Comparison of ENCODE assay signal across 19 cellular contexts in genomic region chr1:242525769-242526168, GRCh38. TPM values are rescaled to one million over a fixed set of nuclear protein-coding genes. Genes with fewer than 3 reads are reported as not detected.
DNase-seq lines count a peak whose midpoint lies in the region; ATAC-seq and TF ChIP-seq lines count a peak whose summit lies in the region.
"Had no signal": no experiment of that assay in that cellular context is flagged by ENCODE, and none has a peak within 500 bp of the region (broad histone marks: within the 10 kb centered on the region; RNA-seq: fewer than 3 reads in every experiment).

No MANE protein-coding gene starts in this region.

- no peak overlapping the region for H3K27ac Mint-ChIP-seq in natural killer cell treated with Interleukin-12 subunit alpha and Interleukin-12 subunit beta and Interleukin-15 and Interleukin-18, amount 100 ng/mL, for 72 hours
- H3K27ac Mint-ChIP-seq in natural killer cell (no peak overlapping the region), memory B cell (no peak overlapping the region)
- H3K27ac Mint-ChIP-seq in activated T-helper 17 cell treated with anti-CD3 and anti-CD28 coated beads, Interleukin-2, amount 50 U/mL, for 72 hours: no peak overlapping the region
- H3K27ac Mint-ChIP-seq: activated CD4-positive, alpha-beta memory T cell treated with anti-CD3 and anti-CD28 coated beads, Interleukin-2, amount 10 ng/mL, durations not matched to agents 7 days and 5 days; dendritic cell treated with granulocyte-macrophage colony-stimulating factor and Interleukin-4, amounts not matched to agents 40 ng/mL and 50 ng/mL, for 4 days had no signal

- H3K36me3 Mint-ChIP-seq in natural killer cell treated with Interleukin-12 subunit alpha and Interleukin-12 subunit beta and Interleukin-15 and Interleukin-18, amount 100 ng/mL, for 72 hours: no peaks in the 10 kb centered on the region
- H3K36me3 Mint-ChIP-seq in natural killer cell: no peaks in the 10 kb centered on the region
- H3K36me3 Mint-ChIP-seq in activated T-helper 17 cell treated with anti-CD3 and anti-CD28 coated beads, Interleukin-2, amount 50 U/mL, for 72 hours (ENCODE audit: low read depth): peaks cover 6% of the 10 kb centered on the region
- no peaks in the 10 kb centered on the region for H3K36me3 Mint-ChIP-seq in memory B cell

- no peak for ATAC-seq in natural killer cell treated with Interleukin-12 subunit alpha and Interleukin-12 subunit beta and Interleukin-15 and Interleukin-18, amount 100 ng/mL, for 72 hours
- ATAC-seq in natural killer cell (no peak), memory B cell (ENCODE audit: low read depth) (no peak), thoracic aorta (ENCODE audit: insufficient number of reproducible peaks, low FRiP score, low read depth) (no peak), right cardiac atrium (no peak)
- no peak for ATAC-seq in activated T-helper 17 cell treated with anti-CD3 and anti-CD28 coated beads, Interleukin-2, amount 50 U/mL, for 72 hours (replicated peaks)

- H3K4me3 ChIP-seq in thoracic aorta (peak overlapping the region; percentile 77), right cardiac atrium (ENCODE audit: low read length) (no peak overlapping the region)
- H3K4me3 ChIP-seq: MG63 had no signal

- H3K9me3 ChIP-seq in thoracic aorta: no peaks in the 10 kb centered on the region
- no peaks in the 10 kb centered on the region for H3K9me3 ChIP-seq in right cardiac atrium (ENCODE audit: control insufficient read depth, low read length)
- H3K9me3 ChIP-seq: esophagus muscularis mucosa, heart right ventricle, MG63, SJCRH30 had no signal

- no peaks in the 10 kb centered on the region for H3K9me3 Mint-ChIP-seq in natural killer cell treated with Interleukin-12 subunit alpha and Interleukin-12 subunit beta and Interleukin-15 and Interleukin-18, amount 100 ng/mL, for 72 hours
- H3K9me3 Mint-ChIP-seq in natural killer cell (no peaks in the 10 kb centered on the region), memory B cell (peaks cover 1% of the 10 kb centered on the region)
- no peaks in the 10 kb centered on the region for H3K9me3 Mint-ChIP-seq in activated T-helper 17 cell treated with anti-CD3 and anti-CD28 coated beads, Interleukin-2, amount 50 U/mL, for 72 hours
- H3K9me3 Mint-ChIP-seq: activated CD4-positive, alpha-beta memory T cell treated with anti-CD3 and anti-CD28 coated beads, Interleukin-2, amount 10 ng/mL, durations not matched to agents 7 days and 5 days; dendritic cell treated with granulocyte-macrophage colony-stimulating factor and Interleukin-4, amounts not matched to agents 40 ng/mL and 50 ng/mL, for 4 days had no signal

- WGBS in right cardiac atrium: 73% methylated on average over 2 of the region's 2 CpGs

- peaks cover 22 to 54% of the 10 kb centered on the region in 2 donors for H3K27me3 Mint-ChIP-seq in natural killer cell treated with Interleukin-12 subunit alpha and Interleukin-12 subunit beta and Interleukin-15 and Interleukin-18, amount 100 ng/mL, for 72 hours
- H3K27me3 Mint-ChIP-seq in natural killer cell (ENCODE audit: low read depth in 2 of 2): peaks cover 32 to 42% of the 10 kb centered on the region in 2 donors
- peaks cover 45% of the 10 kb centered on the region for H3K27me3 Mint-ChIP-seq in activated T-helper 17 cell treated with anti-CD3 and anti-CD28 coated beads, Interleukin-2, amount 50 U/mL, for 72 hours
- peaks cover 15% of the 10 kb centered on the region for H3K27me3 Mint-ChIP-seq in memory B cell

- H3K27me3 ChIP-seq in thoracic aorta (replicated peaks; ENCODE audit: insufficient read depth): no peaks in the 10 kb centered on the region
- H3K27me3 ChIP-seq in right cardiac atrium (ENCODE audit: control insufficient read depth, insufficient read depth): no peaks in the 10 kb centered on the region

- no peak for TF ChIP-seq CTCF in natural killer cell (IDR thresholded peaks at IDR 0.05)
- TF ChIP-seq CTCF in thoracic aorta (IDR thresholded peaks at IDR 0.05): no peak

- H3K4me1 ChIP-seq in thoracic aorta (ENCODE audit: control insufficient read depth in 1 of 2, low read depth in 2 of 2) (peaks cover 0 to 17% of the 10 kb centered on the region in 2 donors), right cardiac atrium (ENCODE audit: control insufficient read depth, insufficient read depth, low read length) (peaks cover 2% of the 10 kb centered on the region)
- H3K4me1 ChIP-seq: SJCRH30 had no signal

- H3K27ac ChIP-seq in thoracic aorta: peak overlapping the region in 1 of 2 donors; percentile 70
- no peak overlapping the region for H3K27ac ChIP-seq in right cardiac atrium (ENCODE audit: low read length)
- H3K27ac ChIP-seq: esophagus muscularis mucosa, heart right ventricle, SJCRH30 had no signal

- H3K36me3 ChIP-seq in thoracic aorta: no peaks in the 10 kb centered on the region
- H3K36me3 ChIP-seq: esophagus muscularis mucosa, heart right ventricle, MG63, SJCRH30 had no signal

- intact Hi-C loops in natural killer cell (cut with micrococcal nuclease) (no loop called here), right cardiac atrium (cut with DNase I) (no loop called here)

- H3K4me1 Mint-ChIP-seq in natural killer cell treated with Interleukin-12 subunit alpha and Interleukin-12 subunit beta and Interleukin-15 and Interleukin-18, amount 100 ng/mL, for 72 hours (ENCODE audit: low read depth in 2 of 2): peaks cover 0 to 3% of the 10 kb centered on the region in 2 donors
- peaks cover 0 to 4% of the 10 kb centered on the region in 2 donors for H3K4me1 Mint-ChIP-seq in natural killer cell
- H3K4me1 Mint-ChIP-seq in activated T-helper 17 cell treated with anti-CD3 and anti-CD28 coated beads, Interleukin-2, amount 50 U/mL, for 72 hours: no peaks in the 10 kb centered on the region
- H3K4me1 Mint-ChIP-seq in memory B cell: peaks cover 17% of the 10 kb centered on the region

- peak overlapping the region; percentile 42 for H3K4me3 Mint-ChIP-seq in natural killer cell treated with Interleukin-12 subunit alpha and Interleukin-12 subunit beta and Interleukin-15 and Interleukin-18, amount 100 ng/mL, for 72 hours
- H3K4me3 Mint-ChIP-seq in natural killer cell: no peak overlapping the region
- peak overlapping the region; percentile 45 for H3K4me3 Mint-ChIP-seq in activated T-helper 17 cell treated with anti-CD3 and anti-CD28 coated beads, Interleukin-2, amount 50 U/mL, for 72 hours
- H3K4me3 Mint-ChIP-seq in memory B cell: peak overlapping the region; percentile 72
- H3K4me3 Mint-ChIP-seq: dendritic cell treated with granulocyte-macrophage colony-stimulating factor and Interleukin-4, amounts not matched to agents 40 ng/mL and 50 ng/mL, for 4 days had no signal

- no peak for DNase-seq in natural killer cell treated with Interleukin-12 subunit alpha and Interleukin-12 subunit beta and Interleukin-15 and Interleukin-18, amount 100 ng/mL, for 72 hours (ENCODE audit: low spot score)
- DNase-seq in natural killer cell: no peak
- DNase-seq in memory B cell (ENCODE audit: low spot score in 2 of 2): no peak
- DNase-seq in thoracic aorta (ENCODE audit: low spot score): no peak
- no peak for DNase-seq in SW 1271 (lab: John Stamatoyannopoulos, UW)
- no peak for DNase-seq in right cardiac atrium
- no peak for DNase-seq in DMS153 (lab: John Stamatoyannopoulos, UW)
- DNase-seq: activated CD4-positive, alpha-beta memory T cell treated with anti-CD3 and anti-CD28 coated beads, Interleukin-2, amount 10 ng/mL, durations not matched to agents 7 days and 5 days; activated effector memory CD4-positive, alpha-beta T cell treated with Interleukin-2 at 50 U/mL for 16 hours; DMS79 treated with DMSO at 0.1 percent for 48 hours; heart right ventricle; MG63; NCI-H2029 treated with DMSO at 0.1 percent for 48 hours; stimulated activated CD4-positive, alpha-beta T cell treated with anti-CD3 and anti-CD28 coated beads, Interleukin-15, amount 100 ng/mL, for 24 hours had no signal

RNA-seq across cellular contexts. Expression of gene PLD5, which starts 1.3 kb away (rescaled TPM):
- not detected for total RNA-seq in natural killer cell treated with Interleukin-12 subunit alpha and Interleukin-12 subunit beta and Interleukin-15 and Interleukin-18, amount 100 ng/mL, for 72 hours
- total RNA-seq in natural killer cell (not detected), thoracic aorta (10 to 100 TPM; 12.2 to 23.9 TPM), right cardiac atrium (under 1 TPM in 3 of 4 donors, not detected in 1; 0.14 to 0.31 (median 0.20) TPM)
- not detected for total RNA-seq in activated T-helper 17 cell treated with anti-CD3 and anti-CD28 coated beads, Interleukin-2, amount 50 U/mL, for 72 hours
- 0.14 TPM for polyA plus RNA-seq in right cardiac atrium
- total RNA-seq: activated CD4-positive, alpha-beta memory T cell treated with anti-CD3 and anti-CD28 coated beads, Interleukin-2, amount 10 ng/mL, durations not matched to agents 7 days and 5 days; pulmonary artery endothelial cell had no signal

Comparison
In these comparisons a context has a peak if more than half of its experiments do, and no peak if none do; other contexts are left out.
1. RNA of gene PLD5, which starts 1.3 kb away (total RNA-seq): 12.2 to 23.9 TPM in thoracic aorta; 0.14 to 0.31 TPM in right cardiac atrium, not detected in activated T-helper 17 cell treated with anti-CD3 and anti-CD28 coated beads, Interleukin-2, amount 50 U/mL, for 72 hours, not detected in natural killer cell treated with Interleukin-12 subunit alpha and Interleukin-12 subunit beta and Interleukin-15 and Interleukin-18, amount 100 ng/mL, for 72 hours and not detected in natural killer cell; every median in the first group is over 10 times any median in the second.